ENCODE assay signal across 29 cellular contexts in the genomic region with DNA sequence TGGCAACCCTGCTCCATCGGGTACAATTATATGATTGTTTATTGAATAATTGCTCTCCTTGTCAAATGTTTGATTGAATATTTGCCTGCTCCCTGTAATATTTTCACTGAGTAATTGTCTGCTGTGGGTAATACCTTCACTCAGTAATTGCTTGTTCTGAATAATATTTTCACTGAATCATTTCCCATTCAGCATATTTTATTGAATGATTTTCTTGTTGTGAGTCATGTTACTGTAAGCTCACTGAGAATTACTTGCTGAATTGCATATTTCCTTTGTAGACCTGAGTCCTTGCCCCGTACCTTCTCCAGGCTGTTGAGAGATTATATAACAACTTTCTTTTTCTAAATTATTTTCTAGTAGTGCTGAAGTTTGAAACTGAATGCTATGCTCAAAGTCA.
DNase-seq lines count a peak whose midpoint lies in the region; ATAC-seq and TF ChIP-seq lines count a peak whose summit lies in the region.
"Had no signal": no experiment of that assay in that cellular context is flagged by ENCODE, and none has a peak within 500 bp of the region (broad histone marks: within the 10 kb centered on the region; RNA-seq: fewer than 3 reads in every experiment).

No MANE protein-coding gene starts in this region.

- ATAC-seq in Right ventricle myocardium superior (ENCODE audit: poor library complexity) (no peak), WTC11 (no peak)
- ATAC-seq: activated CD8-positive, alpha-beta T cell treated with anti-CD3 and anti-CD28 coated beads, Interleukin-2, amount 10 ng/mL, durations not matched to agents 7 days and 5 days; GM12878; stimulated activated naive B cell treated with anti-CD40 and anti-IgM and Interleukin-4, amounts not matched to agents 10 μg/mL and 1 μg/mL and 100 μg/mL, for 72 hours had no signal

- H3K4me1 ChIP-seq in PC-9 (replicated peaks; ENCODE audit: insufficient read depth) = 0 out of 2 replicates have a peak, but pooled peaks cover 5% of the 10 kb centered on the region
- no peaks in the 10 kb centered on the region for H3K4me1 ChIP-seq in GM23248 (ENCODE audit: insufficient read depth)
- H3K4me1 ChIP-seq: prostate gland, testis had no signal

- H2AFZ ChIP-seq in PC-9 = 0 out of 2 replicates have a peak overlapping the region, but pooled peaks have one; percentile 39
- H2AFZ ChIP-seq in GM23248 = no peak overlapping the region

- no peak overlapping the region for H3K4me3 Mint-ChIP-seq in WTC11
- H3K4me3 Mint-ChIP-seq: activated CD8-positive, alpha-beta T cell treated with anti-CD3 and anti-CD28 coated beads, Interleukin-2, amount 10 ng/mL, durations not matched to agents 7 days and 5 days; activated naive CD4-positive, alpha-beta T cell treated with anti-CD3 and anti-CD28 coated beads for 36 hours; activated T-cell treated with anti-CD3 and anti-CD28 coated beads, Interleukin-2, amount 50 U/mL, for 24 hours; neural crest cell; stimulated activated naive B cell treated with anti-CD40 and anti-IgM and Interleukin-4, amounts not matched to agents 10 μg/mL and 1 μg/mL and 100 μg/mL, for 72 hours; T-helper 2 cell treated with Interferon-gamma antibody and Interleukin-4, amounts not matched to agents 5 μg/mL and 100 μg/mL, for 36 hours had no signal

- CTCF ChIA-PET in PC-9 (lab: Charles Lee) (no interaction called here), WTC11 (lab: Charles Lee) (no interaction called here)

- H3F3A ChIP-seq in PC-9 (ENCODE audit: insufficient read depth, low read depth) = no peaks in the 10 kb centered on the region
- no peaks in the 10 kb centered on the region for H3F3A ChIP-seq in GM23248 (ENCODE audit: insufficient read depth)

- H3K79me2 ChIP-seq in PC-9 (ENCODE audit: low read depth) (no peaks in the 10 kb centered on the region), GM23248 (ENCODE audit: insufficient read depth) (no peaks in the 10 kb centered on the region)

- no peak for TF ChIP-seq CTCF in PC-9 (conservative IDR thresholded peaks at IDR 0.05)
- no peak for TF ChIP-seq CTCF in retinal pigment epithelial cell (conservative IDR thresholded peaks at IDR 0.05; ENCODE audit: low read depth, low read length)
- TF ChIP-seq CTCF in WTC11 (IDR thresholded peaks at IDR 0.05) = no peak

- no TSS peak for BruUV-seq in PC-9 (replicated peaks; lab: Mats Ljungman, UMichigan)

- H3K36me3 Mint-ChIP-seq in WTC11 = peaks cover 9% of the 10 kb centered on the region; the same call in 1 of the 2 replicates
- H3K36me3 Mint-ChIP-seq: stimulated activated naive B cell treated with anti-CD40 and anti-IgM and Interleukin-4, amounts not matched to agents 10 μg/mL and 1 μg/mL and 100 μg/mL, for 72 hours had no signal

- intact Hi-C loops in PC-9 (cut with micrococcal nuclease; ENCODE audit: unreplicated experiment) (no loop called here), Right ventricle myocardium superior (cut with DNase I) (no loop called here)

- no peak overlapping the region for H3K27ac Mint-ChIP-seq in WTC11
- H3K27ac Mint-ChIP-seq: activated CD8-positive, alpha-beta T cell treated with anti-CD3 and anti-CD28 coated beads, Interleukin-2, amount 10 ng/mL, durations not matched to agents 7 days and 5 days; activated naive CD4-positive, alpha-beta T cell treated with anti-CD3 and anti-CD28 coated beads for 36 hours; activated T-cell treated with anti-CD3 and anti-CD28 coated beads, Interleukin-2, amount 50 U/mL, for 24 hours; stimulated activated naive B cell treated with anti-CD40 and anti-IgM and Interleukin-4, amounts not matched to agents 10 μg/mL and 1 μg/mL and 100 μg/mL, for 72 hours; T-helper 2 cell treated with Interferon-gamma antibody and Interleukin-4, amounts not matched to agents 5 μg/mL and 100 μg/mL, for 36 hours had no signal

- H3K9me2 ChIP-seq in PC-9 (ENCODE audit: insufficient read depth) = no peaks in the 10 kb centered on the region
- H3K9me2 ChIP-seq in GM23248 (ENCODE audit: insufficient read depth) = no peaks in the 10 kb centered on the region

- no peaks in the 10 kb centered on the region for H3K9me3 ChIP-seq in PC-9 (ENCODE audit: insufficient read depth, low read depth)
- peaks cover 2% of the 10 kb centered on the region for H3K9me3 ChIP-seq in GM23248 (ENCODE audit: low read depth)
- H3K9me3 ChIP-seq: prostate gland, testis had no signal

- no peaks in the 10 kb centered on the region for H3K4me1 Mint-ChIP-seq in WTC11
- H3K4me1 Mint-ChIP-seq: neural crest cell; stimulated activated naive B cell treated with anti-CD40 and anti-IgM and Interleukin-4, amounts not matched to agents 10 μg/mL and 1 μg/mL and 100 μg/mL, for 72 hours had no signal

- no peak overlapping the region for H3K9ac ChIP-seq in GM23248

- WGBS in GM23248 (ENCODE audit: low coverage in 1 of 2, low lambda C conversion rate in 2 of 2, missing lambda C conversion rate in 2 of 2), 2 experiments = 0 to 5% methylated on average over 2 of the region's 2 CpGs

- H3K27ac ChIP-seq in PC-9 = no peak overlapping the region
- peak overlapping the region; percentile 16 for H3K27ac ChIP-seq in epithelial cell of prostate
- H3K27ac ChIP-seq in GM23248 = no peak overlapping the region
- H3K27ac ChIP-seq: dorsolateral prefrontal cortex, prostate gland, testis had no signal

- H3K4me3 ChIP-seq in PC-9 (no peak overlapping the region), retinal pigment epithelial cell (ENCODE audit: low read length) (no peak overlapping the region), GM23248 (no peak overlapping the region)
- H3K4me3 ChIP-seq: dorsolateral prefrontal cortex, GM12878, lung, prostate gland, smooth muscle cell, testis had no signal

- no peaks in the 10 kb centered on the region for H3K27me3 ChIP-seq in PC-9 (ENCODE audit: insufficient read depth, low read depth)
- no peaks in the 10 kb centered on the region for H3K27me3 ChIP-seq in GM23248 (replicated peaks; ENCODE audit: insufficient read depth)
- H3K27me3 ChIP-seq: dorsolateral prefrontal cortex, testis had no signal

- peaks cover 27% of the 10 kb centered on the region for H3K9me3 Mint-ChIP-seq in WTC11
- H3K9me3 Mint-ChIP-seq: activated naive CD4-positive, alpha-beta T cell treated with anti-CD3 and anti-CD28 coated beads for 36 hours; activated T-cell treated with anti-CD3 and anti-CD28 coated beads, Interleukin-2, amount 50 U/mL, for 24 hours; stimulated activated naive B cell treated with anti-CD40 and anti-IgM and Interleukin-4, amounts not matched to agents 10 μg/mL and 1 μg/mL and 100 μg/mL, for 72 hours; T-helper 2 cell treated with Interferon-gamma antibody and Interleukin-4, amounts not matched to agents 5 μg/mL and 100 μg/mL, for 36 hours had no signal

- DNase-seq in HPDE6-E6E7 (ENCODE audit: extremely low spot score) (peak; percentile 25), PC-9 (no peak), epithelial cell of prostate (ENCODE audit: low read depth, low spot score) (peak; percentile 22), retinal pigment epithelial cell (ENCODE audit: low read depth) (peak; percentile 59), Right ventricle myocardium superior (no peak), WTC11 (ENCODE audit: low spot score) (no peak), GM23248 (no peak)
- DNase-seq: activated CD8-positive, alpha-beta T cell treated with anti-CD3 and anti-CD28 coated beads, Interleukin-2, amount 10 ng/mL, durations not matched to agents 7 days and 5 days; activated naive CD4-positive, alpha-beta T cell treated with anti-CD3 and anti-CD28 coated beads for 36 hours; activated T-cell treated with anti-CD3 and anti-CD28 coated beads, Interleukin-2, amount 50 U/mL, for 24 hours; AML-193; amygdala; central memory CD4-positive, alpha-beta T cell; DMS79; dorsolateral prefrontal cortex; foreskin fibroblast; hippocampal formation; islet precursor cell; NCI-H1105; NCI-H2107; NCI-H510A; stimulated activated naive B cell treated with anti-CD40 and anti-IgM and Interleukin-4, amounts not matched to agents 10 μg/mL and 1 μg/mL and 100 μg/mL, for 72 hours; testis had no signal

- H4K20me1 ChIP-seq in PC-9 (ENCODE audit: insufficient read depth) = no peaks in the 10 kb centered on the region
- no peaks in the 10 kb centered on the region for H4K20me1 ChIP-seq in GM23248 (ENCODE audit: insufficient read depth)

- no peak overlapping the region for H3K4me2 ChIP-seq in PC-9
- H3K4me2 ChIP-seq in GM23248 (ENCODE audit: unreplicated experiment) = no peak overlapping the region
- H3K4me2 ChIP-seq: smooth muscle cell had no signal

- no peaks in the 10 kb centered on the region for H3K27me3 Mint-ChIP-seq in WTC11 (ENCODE audit: low read depth)
- H3K27me3 Mint-ChIP-seq: stimulated activated naive B cell treated with anti-CD40 and anti-IgM and Interleukin-4, amounts not matched to agents 10 μg/mL and 1 μg/mL and 100 μg/mL, for 72 hours had no signal

- POLR2A ChIA-PET in PC-9 (lab: Charles Lee; ENCODE audit: unreplicated experiment) = interaction anchor here (0.8 kb wide), 1 partner anchor 22 kb away, joined by 5 read pairs; no protein-coding TSS in a partner anchor
- POLR2A ChIA-PET in WTC11 (lab: Charles Lee) = no interaction called here

- H3K36me3 ChIP-seq in PC-9 (ENCODE audit: low read depth) (no peaks in the 10 kb centered on the region), GM23248 (ENCODE audit: low read depth) (no peaks in the 10 kb centered on the region)
- H3K36me3 ChIP-seq: prostate gland had no signal

- in situ Hi-C loops in GM23248 (cut with MboI) = no loop called here

TF ChIP-seq in WTC11, 78 proteins besides CTCF, POLR2A, EP300 and RAD21:
- TF ChIP-seq FOXP1 (CRISPR knock-in tag; IDR thresholded peaks at IDR 0.05; ENCODE audit: borderline replicate concordance) (no peak), MXD4 (CRISPR knock-in tag; IDR thresholded peaks at IDR 0.05; ENCODE audit: borderline replicate concordance) (no peak), ZNF121 (CRISPR knock-in tag; IDR thresholded peaks at IDR 0.05) (no peak), RORB (CRISPR knock-in tag; IDR thresholded peaks at IDR 0.05) (no peak), RELA (CRISPR knock-in tag; IDR thresholded peaks at IDR 0.05; ENCODE audit: borderline replicate concordance) (no peak)
- TF ChIP-seq, protein P1, sequence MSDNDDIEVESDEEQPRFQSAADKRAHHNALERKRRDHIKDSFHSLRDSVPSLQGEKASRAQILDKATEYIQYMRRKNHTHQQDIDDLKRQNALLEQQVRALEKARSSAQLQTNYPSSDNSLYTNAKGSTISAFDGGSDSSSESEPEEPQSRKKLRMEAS (CRISPR knock-in tag; IDR thresholded peaks at IDR 0.05) = no peak
- TF ChIP-seq, protein P2, sequence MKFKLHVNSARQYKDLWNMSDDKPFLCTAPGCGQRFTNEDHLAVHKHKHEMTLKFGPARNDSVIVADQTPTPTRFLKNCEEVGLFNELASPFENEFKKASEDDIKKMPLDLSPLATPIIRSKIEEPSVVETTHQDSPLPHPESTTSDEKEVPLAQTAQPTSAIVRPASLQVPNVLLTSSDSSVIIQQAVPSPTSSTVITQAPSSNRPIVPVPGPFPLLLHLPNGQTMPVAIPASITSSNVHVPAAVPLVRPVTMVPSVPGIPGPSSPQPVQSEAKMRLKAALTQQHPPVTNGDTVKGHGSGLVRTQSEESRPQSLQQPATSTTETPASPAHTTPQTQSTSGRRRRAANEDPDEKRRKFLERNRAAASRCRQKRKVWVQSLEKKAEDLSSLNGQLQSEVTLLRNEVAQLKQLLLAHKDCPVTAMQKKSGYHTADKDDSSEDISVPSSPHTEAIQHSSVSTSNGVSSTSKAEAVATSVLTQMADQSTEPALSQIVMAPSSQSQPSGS (CRISPR knock-in tag; IDR thresholded peaks at IDR 0.05; ENCODE audit: borderline replicate concordance, low read depth) = no peak

Comparison
In these comparisons a context has a peak if more than half of its experiments do, and no peak if none do; other contexts are left out.
1. DNase-seq: peak in HPDE6-E6E7 (single experiment), epithelial cell of prostate (single experiment) and retinal pigment epithelial cell (single experiment); none in PC-9 (0 of 2), Right ventricle myocardium superior (single experiment), WTC11 (single experiment) and GM23248 (single experiment).